ENCODE assay signal across 19 cellular contexts in genomic region chr19:34228347-34228746, GRCh38. TPM values are rescaled to one million over a fixed set of nuclear protein-coding genes. Genes with fewer than 3 reads are reported as not detected.
DNase-seq lines count a peak whose midpoint lies in the region; ATAC-seq and TF ChIP-seq lines count a peak whose summit lies in the region.
"Had no signal": no experiment of that assay in that cellular context is flagged by ENCODE, and none has a peak within 500 bp of the region (broad histone marks: within the 10 kb centered on the region; RNA-seq: fewer than 3 reads in every experiment).

No MANE protein-coding gene starts in this region.

- no peak for ATAC-seq in SK-N-SH treated with all-trans-retinoic acid at 6 μM for 48 hours
- peak; percentile 46 to 55 (median 50) for ATAC-seq in psoas muscle
- no peak for ATAC-seq in WTC11
- ATAC-seq: GM12878 had no signal

- no peak for TF ChIP-seq EP300 in SK-N-SH (IDR thresholded peaks at IDR 0.05; ENCODE audit: borderline replicate concordance in 1 of 2, low read depth in 1 of 2, low read length in 1 of 2)

- intact Hi-C loops in psoas muscle (cut with DNase I), result no loop called here

- 0 out of 4 replicates have a peak overlapping the region, but pooled peaks of 1 of the 2 experiments have one; percentile 17 for H3K27ac ChIP-seq in SK-N-SH (ENCODE audit: low read depth in 2 of 2, low read length in 1 of 2)
- H3K27ac ChIP-seq in psoas muscle, result peak overlapping the region; percentile 20
- H3K27ac ChIP-seq: 22Rv1, C4-2B had no signal

- H3K9me3 ChIP-seq in SK-N-SH, result no peaks in the 10 kb centered on the region
- H3K9me3 ChIP-seq in psoas muscle, result no peaks in the 10 kb centered on the region

- H3K4me3 Mint-ChIP-seq in chondrocyte (ENCODE audit: unreplicated experiment), result no peak overlapping the region
- H3K4me3 Mint-ChIP-seq in WTC11, result no peak overlapping the region

- no peak overlapping the region for H2AFZ ChIP-seq in SK-N-SH (ENCODE audit: low read depth)

- H4K20me1 ChIP-seq in SK-N-SH (ENCODE audit: insufficient read depth), result peaks cover 85% of the 10 kb centered on the region

- H3K36me3 Mint-ChIP-seq in chondrocyte (ENCODE audit: low read depth) (peaks cover 32% of the 10 kb centered on the region), WTC11 (peaks cover 51% of the 10 kb centered on the region)

- H3K27ac Mint-ChIP-seq in chondrocyte (ENCODE audit: unreplicated experiment) (peak overlapping the region; percentile 22), WTC11 (no peak overlapping the region)

- CTCF ChIA-PET in SK-N-SH (lab: Yijun Ruan, JAX) (no interaction called here), WTC11 (lab: Charles Lee) (no interaction called here)

- TF ChIP-seq RAD21 in SK-N-SH (IDR thresholded peaks at IDR 0.05; ENCODE audit: low read length), result no peak

- 48% methylated on average over 1 of the region's 1 CpG for WGBS in SK-N-SH (ENCODE audit: low lambda C conversion rate)
- 19 to 41% (median 38%) methylated on average over 1 of the region's 1 CpG for WGBS in psoas muscle, 3 donors

- H3K27me3 Mint-ChIP-seq in chondrocyte (ENCODE audit: low read depth) (no peaks in the 10 kb centered on the region), WTC11 (ENCODE audit: low read depth) (no peaks in the 10 kb centered on the region)

- H3K36me3 ChIP-seq in SK-N-SH (replicated peaks in 1 of 2; ENCODE audit: control insufficient read depth in 1 of 2, insufficient read depth in 2 of 2, low read length in 1 of 2) (peaks cover 62 to 75% of the 10 kb centered on the region in 2 experiments), psoas muscle (ENCODE audit: insufficient read depth in 1 of 2, low read depth in 1 of 2) (peaks cover 7 to 77% of the 10 kb centered on the region in 2 donors)

- no peak overlapping the region for H3K4me2 ChIP-seq in SK-N-SH

- peaks cover 16% of the 10 kb centered on the region for H3K79me2 ChIP-seq in SK-N-SH (ENCODE audit: insufficient read depth)

- POLR2A ChIA-PET in SK-N-SH (lab: Yijun Ruan, JAX) (no interaction called here), WTC11 (lab: Charles Lee) (no interaction called here)

- H3K4me3 ChIP-seq in SK-N-SH (ENCODE audit: low read depth in 2 of 2, low read length in 1 of 2) (no peak overlapping the region), psoas muscle (no peak overlapping the region)
- H3K4me3 ChIP-seq: GM12878 had no signal

- DNase-seq in SK-N-SH (no peak), M059J (ENCODE audit: low read depth) (peak; percentile 44), chondrocyte (ENCODE audit: low spot score) (no peak), psoas muscle (no peak), WTC11 (ENCODE audit: low spot score) (no peak), KG1 (lab: John Stamatoyannopoulos, UW) (no peak), retina (no peak)
- DNase-seq: COR-L47, DMS153, H7, Kasumi-1, NCI-H1436 treated with DMSO at 0.1 percent for 48 hours, NCI-H446 treated with DMSO at 0.1 percent for 48 hours, NCI-H82, SHP77 treated with DMSO at 0.1 percent for 48 hours had no signal

- H3K4me1 ChIP-seq in SK-N-SH (ENCODE audit: control insufficient read depth in 1 of 2, insufficient read depth in 2 of 2, low read depth in 1 of 2, low read length in 1 of 2), result peaks cover 4 to 23% of the 10 kb centered on the region in 2 experiments; a peak in 3 of 4 replicates
- peaks cover 7% of the 10 kb centered on the region for H3K4me1 ChIP-seq in psoas muscle

- H3K9me2 ChIP-seq in SK-N-SH, result no peaks in the 10 kb centered on the region

- peaks cover 58% of the 10 kb centered on the region for H3F3A ChIP-seq in SK-N-SH (replicated peaks; ENCODE audit: insufficient read depth)

- H3K27me3 ChIP-seq in SK-N-SH (ENCODE audit: insufficient read depth) (no peaks in the 10 kb centered on the region), psoas muscle (ENCODE audit: insufficient read depth in 3 of 3, low read length in 2 of 3) (no peaks in the 10 kb centered on the region)

- no peak for TF ChIP-seq CTCF in SK-N-SH (IDR thresholded peaks at IDR 0.05)
- TF ChIP-seq CTCF in chondrocyte (IDR thresholded peaks at IDR 0.05), result no peak
- no peak for TF ChIP-seq CTCF in psoas muscle (IDR thresholded peaks at IDR 0.05)
- TF ChIP-seq CTCF in WTC11 (IDR thresholded peaks at IDR 0.05), result no peak

- H3K4me1 Mint-ChIP-seq in chondrocyte (ENCODE audit: low read depth), result peaks cover 39% of the 10 kb centered on the region
- peaks cover 50% of the 10 kb centered on the region for H3K4me1 Mint-ChIP-seq in WTC11

- H3K9me3 Mint-ChIP-seq in chondrocyte (ENCODE audit: low read depth) (no peaks in the 10 kb centered on the region), WTC11 (no peaks in the 10 kb centered on the region)

- H3K9ac ChIP-seq in SK-N-SH, result no peak overlapping the region

TF ChIP-seq in SK-N-SH, 30 proteins besides CTCF, POLR2A, EP300 and RAD21 (continues in another document):
- TF ChIP-seq FOXM1 (IDR thresholded peaks at IDR 0.05; ENCODE audit: low read depth) (no peak), JUND (IDR thresholded peaks at IDR 0.05) (no peak), RFX5 (IDR thresholded peaks at IDR 0.05; ENCODE audit: low read length) (no peak), FOSL2 (IDR thresholded peaks at IDR 0.05; ENCODE audit: borderline replicate concordance, low read depth) (0 out of 2 replicates have a peak, but pooled peaks have one; percentile 6), SIN3A (IDR thresholded peaks at IDR 0.05; ENCODE audit: borderline replicate concordance, low read depth, low read length) (no peak), YY1 (IDR thresholded peaks at IDR 0.05; ENCODE audit: low read depth) (no peak), EZH2phosphoT487 (IDR thresholded peaks at IDR 0.05; ENCODE audit: borderline replicate concordance, low read depth) (no peak), USF1 (IDR thresholded peaks at IDR 0.05; ENCODE audit: borderline replicate concordance, low read depth) (no peak)

TF ChIP-seq in SK-N-SH treated with all-trans-retinoic acid at 6 μM for 48 hours, 23 proteins besides CTCF, POLR2A, EP300 and RAD21 (continues in another document):
- TF ChIP-seq ZNF70 (CRISPR knock-in tag; IDR thresholded peaks at IDR 0.05) (no peak), PATZ1 (CRISPR knock-in tag; IDR thresholded peaks at IDR 0.05; ENCODE audit: borderline replicate concordance) (no peak), ZFP30 (CRISPR knock-in tag; IDR thresholded peaks at IDR 0.05) (no peak), TOX (CRISPR knock-in tag; IDR thresholded peaks at IDR 0.05; ENCODE audit: borderline replicate concordance) (no peak)

TF ChIP-seq in WTC11, 78 proteins besides CTCF, POLR2A, EP300 and RAD21 (continues in another document):
- no peak for TF ChIP-seq AR (CRISPR knock-in tag; IDR thresholded peaks at IDR 0.05)
- no peak for TF ChIP-seq ZNF416 (CRISPR knock-in tag; IDR thresholded peaks at IDR 0.05)
- TF ChIP-seq ATF6 (CRISPR knock-in tag; IDR thresholded peaks at IDR 0.05), result no peak

RNA-seq across cellular contexts. Expression of gene GARRE1, which starts 26.0 kb away (rescaled TPM):
- polyA plus RNA-seq in SK-N-SH (2012; rRNA removed) (9.7 and 10.9 TPM in 2 replicates), psoas muscle (10 to 100 TPM in 1 of 3 donors, 1 to 10 TPM in 2; 4.8 to 13.8 (median 6.2) TPM)
- 6.3 and 7.8 TPM in 2 replicates for polyA plus RNA-seq in SK-N-SH (2012; cell fraction: cytosol; rRNA removed)
- 13.0 and 15.5 TPM in 2 replicates for polyA plus RNA-seq in SK-N-SH (2012; cell fraction: nucleus; rRNA removed)
- 8.4 and 12.4 TPM in 2 replicates for total RNA-seq in M059J (2014; rRNA removed; shearing (Covaris generic))
- total RNA-seq in chondrocyte (23.3 to 35.4 TPM (median 24.4 TPM) in 3 replicates), psoas muscle (10 to 100 TPM; 16.4 to 22.8 (median 17.8) TPM), WTC11 (2021) (16.7 to 20.8 TPM (median 19.8 TPM) in 3 replicates)

RNA-seq across cellular contexts. Expression of gene LSM14A, which starts 56.0 kb away (rescaled TPM):
- 79.0 and 87.7 TPM in 2 replicates for polyA plus RNA-seq in SK-N-SH (2012; rRNA removed)
- polyA plus RNA-seq in SK-N-SH (2012; cell fraction: cytosol; rRNA removed), result 85.1 and 96.5 TPM in 2 replicates
- 44.3 and 50.3 TPM in 2 replicates for polyA plus RNA-seq in SK-N-SH (2012; cell fraction: nucleus; rRNA removed)
- 40.4 and 51.8 TPM in 2 replicates for total RNA-seq in M059J (2014; rRNA removed; shearing (Covaris generic))
- total RNA-seq in chondrocyte, result 79.1 to 89.4 TPM (median 83.7 TPM) in 3 replicates
- 100 to 1,000 TPM in 1 of 4 donors, 10 to 100 TPM in 3; 65.0 to 114 (median 83.1) TPM for total RNA-seq in psoas muscle
- polyA plus RNA-seq in psoas muscle, result 100 to 1,000 TPM in 1 of 3 donors, 10 to 100 TPM in 2; 70.3 to 155 (median 87.5) TPM
- 161 to 178 TPM (median 173 TPM) in 3 replicates for total RNA-seq in WTC11 (2021)

Comparison
In these comparisons a context has a peak if more than half of its experiments do, and no peak if none do; other contexts are left out.
1. ATAC-seq: peak in psoas muscle (4 of 4); none in SK-N-SH treated with all-trans-retinoic acid at 6 μM for 48 hours (single experiment) and WTC11 (single experiment).